9 cellular contexts compared by ENCODE assay signal in the genomic region with DNA sequence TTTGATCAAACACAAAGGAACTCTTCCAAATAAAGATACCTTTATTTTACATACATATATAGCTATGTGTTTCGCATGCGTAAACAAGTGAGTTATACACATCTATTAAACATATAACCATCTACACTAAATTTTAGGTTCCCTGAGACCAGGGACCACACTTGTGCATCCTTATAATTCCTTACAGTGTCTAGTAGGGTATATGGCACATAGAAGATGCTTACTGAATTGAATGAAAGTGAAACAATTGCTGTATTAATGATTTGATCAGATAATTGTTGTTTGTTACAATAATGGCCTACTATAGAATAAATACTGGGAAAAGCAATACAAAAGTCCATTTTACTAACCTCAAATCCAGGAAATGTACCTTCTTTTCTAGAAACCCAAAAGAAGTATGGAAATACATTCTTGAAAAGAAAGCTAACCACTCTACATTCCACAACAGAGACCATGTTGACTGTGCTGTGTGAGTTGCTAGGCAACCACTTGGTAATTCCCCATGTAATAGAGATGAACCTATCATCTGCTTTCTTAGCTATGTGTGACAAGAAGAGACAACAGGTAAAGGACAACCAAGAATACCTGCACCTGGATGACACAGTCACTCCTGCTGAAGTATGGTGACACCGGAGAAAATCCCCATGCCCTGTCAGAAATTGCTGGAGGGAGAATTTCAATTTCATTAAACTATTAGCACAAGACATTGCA. TPM values are rescaled to one million over a fixed set of nuclear protein-coding genes. Genes with fewer than 3 reads are reported as not detected.
DNase-seq lines count a peak whose midpoint lies in the region; FAIRE-seq and TF ChIP-seq lines count a peak whose summit lies in the region.
"Had no signal": no experiment of that assay in that cellular context is flagged by ENCODE, and none has a peak within 500 bp of the region (broad histone marks: within the 10 kb centered on the region; RNA-seq: fewer than 3 reads in every experiment).

No MANE protein-coding gene starts in this region.

- CTCF ChIA-PET in RWPE1 (lab: Yijun Ruan, JAX) = interaction anchor here (0.7 to 1.4 kb wide), 4 partner anchors 9 to 230 kb away, joined by 3 to 4 read pairs (median 3); no protein-coding TSS in a partner anchor
- CTCF ChIA-PET in activated CD4-positive, alpha-beta memory T cell treated with anti-CD3 and anti-CD28 coated beads, Interleukin-2, amount 10 ng/mL, durations not matched to agents 7 days and 5 days (lab: Charles Lee) = interaction anchor here (0.7 to 3.1 kb wide), 12 partner anchors 8 to 214 kb away, joined by 3 to 15 read pairs (median 4); no protein-coding TSS in a partner anchor

- H3K27me3 ChIP-seq in H7 (ENCODE audit: control insufficient read depth, insufficient read depth, low read length) (no peaks in the 10 kb centered on the region), uterus (no peaks in the 10 kb centered on the region)
- H3K27me3 ChIP-seq: SJCRH30 had no signal

- H3K36me3 ChIP-seq in H7 (replicated peaks; ENCODE audit: control insufficient read depth, insufficient read depth, low read length) (no peaks in the 10 kb centered on the region), uterus (no peaks in the 10 kb centered on the region)
- H3K36me3 ChIP-seq: SJCRH30 had no signal

- H3K27ac ChIP-seq in RWPE1 = no peak overlapping the region
- no peak overlapping the region for H3K27ac ChIP-seq in uterus
- H3K27ac ChIP-seq: SJCRH30 had no signal

- no peak overlapping the region for H3K27ac Mint-ChIP-seq in activated CD4-positive, alpha-beta memory T cell treated with anti-CD3 and anti-CD28 coated beads, Interleukin-2, amount 10 ng/mL, durations not matched to agents 7 days and 5 days

- POLR2A ChIA-PET in RWPE1 (lab: Yijun Ruan, JAX; ENCODE audit: low non-redundant PET) = interaction anchor here (0.9 kb wide), 1 partner anchor 234 kb away, joined by 3 read pairs; no protein-coding TSS in a partner anchor
- POLR2A ChIA-PET in activated CD4-positive, alpha-beta memory T cell treated with anti-CD3 and anti-CD28 coated beads, Interleukin-2, amount 10 ng/mL, durations not matched to agents 7 days and 5 days (lab: Charles Lee) = interaction anchor here (0.6 to 1.3 kb wide), 3 partner anchors 12 to 235 kb away, joined by 3 read pairs; a partner anchor contains a TSS

- no peak overlapping the region for H3K4me3 Mint-ChIP-seq in activated CD4-positive, alpha-beta memory T cell treated with anti-CD3 and anti-CD28 coated beads, Interleukin-2, amount 10 ng/mL, durations not matched to agents 7 days and 5 days

- TF ChIP-seq CTCF in RWPE1 (conservative IDR thresholded peaks at IDR 0.05; ENCODE audit: low read depth) = no peak
- TF ChIP-seq CTCF in uterus (IDR thresholded peaks at IDR 0.05) = no peak

- no peaks in the 10 kb centered on the region for H3K9me3 ChIP-seq in uterus

- peaks cover 9% of the 10 kb centered on the region for H3K4me1 Mint-ChIP-seq in activated CD4-positive, alpha-beta memory T cell treated with anti-CD3 and anti-CD28 coated beads, Interleukin-2, amount 10 ng/mL, durations not matched to agents 7 days and 5 days

- peak; percentile 82 for FAIRE-seq in GM12891 (lab: Jason Lieb, UNC)

- no peaks in the 10 kb centered on the region for H3K4me1 ChIP-seq in uterus
- H3K4me1 ChIP-seq: SJCRH30 had no signal

- no peak for DNase-seq in GM12891 (ENCODE audit: insufficient read length, low spot score)
- DNase-seq in H7 = peak; percentile 62
- DNase-seq in RWPE1 (ENCODE audit: low spot score) = peak; percentile 50
- DNase-seq in lung microvascular endothelial cell (ENCODE audit: low read depth in 2 of 2) = peak; percentile 30 to 46
- DNase-seq in activated CD4-positive, alpha-beta memory T cell treated with anti-CD3 and anti-CD28 coated beads, Interleukin-2, amount 10 ng/mL, durations not matched to agents 7 days and 5 days = no peak
- no peak for DNase-seq in SKM-1 (lab: John Stamatoyannopoulos, UW; ENCODE audit: unreplicated experiment)
- no peak for DNase-seq in GM03348 (ENCODE audit: low spot score)
- DNase-seq in uterus = no peak
- DNase-seq: SJCRH30 had no signal

- H3K36me3 Mint-ChIP-seq in activated CD4-positive, alpha-beta memory T cell treated with anti-CD3 and anti-CD28 coated beads, Interleukin-2, amount 10 ng/mL, durations not matched to agents 7 days and 5 days (ENCODE audit: low read depth) = peaks cover 3% of the 10 kb centered on the region

- H3K9me3 Mint-ChIP-seq in activated CD4-positive, alpha-beta memory T cell treated with anti-CD3 and anti-CD28 coated beads, Interleukin-2, amount 10 ng/mL, durations not matched to agents 7 days and 5 days = peaks cover 4% of the 10 kb centered on the region

- H3K4me3 ChIP-seq in H7 (ENCODE audit: insufficient read depth, low read depth, low read length) (no peak overlapping the region), uterus (no peak overlapping the region)
- H3K4me3 ChIP-seq: SJCRH30 had no signal

- intact Hi-C loops in uterus (cut with DNase I; ENCODE audit: low total_unique reads) = no loop called here

- peaks cover 3% of the 10 kb centered on the region for H3K27me3 Mint-ChIP-seq in activated CD4-positive, alpha-beta memory T cell treated with anti-CD3 and anti-CD28 coated beads, Interleukin-2, amount 10 ng/mL, durations not matched to agents 7 days and 5 days

- no peak for TF ChIP-seq POLR2A in GM12891 (IDR thresholded peaks at IDR 0.05; ENCODE audit: low read depth, low read length)
- no peak for TF ChIP-seq POLR2A in uterus (IDR thresholded peaks at IDR 0.05)

TF ChIP-seq in GM12891, 5 proteins besides CTCF, POLR2A, EP300 and RAD21:
- TF ChIP-seq POLR2AphosphoS5 (IDR thresholded peaks at IDR 0.05; ENCODE audit: low read depth, low read length) (no peak), TAF1 (IDR thresholded peaks at IDR 0.05; ENCODE audit: low read depth, low read length) (no peak), PAX5 (IDR thresholded peaks at IDR 0.05; ENCODE audit: insufficient read depth, low read length, severe bottlenecking) (no peak), POU2F2 (IDR thresholded peaks at IDR 0.05; ENCODE audit: low read depth, low read length) (no peak), SPI1 (IDR thresholded peaks at IDR 0.05; ENCODE audit: low read depth, low read length) (no peak)

RNA-seq across cellular contexts. Expression of a gene that starts 11.9 kb away (rescaled TPM):
- 6.4 TPM for polyA plus RNA-seq in GM12891 (2012; ENCODE audit: low read depth, missing spikeins)
- total RNA-seq in H7 (2014; rRNA removed; shearing (Covaris generic)) = 18.7 and 22.3 TPM in 2 replicates
- total RNA-seq in lung microvascular endothelial cell (7.0 and 9.5 TPM in 2 replicates), uterus (10 to 100 TPM in 3 of 4 donors, 1 to 10 TPM in 1; 8.2 to 71.8 (median 28.1) TPM)
- total RNA-seq in activated CD4-positive, alpha-beta memory T cell treated with anti-CD3 and anti-CD28 coated beads, Interleukin-2, amount 10 ng/mL, durations not matched to agents 7 days and 5 days = 10 to 100 TPM in 1 of 2 experiments, 1 to 10 TPM in 1; 9.6 to 12.8 TPM

RNA-seq across cellular contexts. Expression of a gene that starts 55.4 kb away (rescaled TPM):
- polyA plus RNA-seq in GM12891 (2012; ENCODE audit: low read depth, missing spikeins) = not detected
- 8.9 and 11.6 TPM in 2 replicates for total RNA-seq in H7 (2014; rRNA removed; shearing (Covaris generic))
- under 0.01 TPM in 1 of 2 replicates, not detected in the other for total RNA-seq in lung microvascular endothelial cell
- not detected for total RNA-seq in activated CD4-positive, alpha-beta memory T cell treated with anti-CD3 and anti-CD28 coated beads, Interleukin-2, amount 10 ng/mL, durations not matched to agents 7 days and 5 days
- total RNA-seq in uterus = not detected

RNA-seq across cellular contexts. Expression of a gene that starts 57.7 kb away (rescaled TPM):
- polyA plus RNA-seq in GM12891 (2012; ENCODE audit: low read depth, missing spikeins) = 22.0 TPM
- total RNA-seq in H7 (2014; rRNA removed; shearing (Covaris generic)) = 142 and 187 TPM in 2 replicates
- total RNA-seq in lung microvascular endothelial cell = 5.4 and 10.1 TPM in 2 replicates
- 10 to 100 TPM; 39.0 to 39.3 TPM for total RNA-seq in activated CD4-positive, alpha-beta memory T cell treated with anti-CD3 and anti-CD28 coated beads, Interleukin-2, amount 10 ng/mL, durations not matched to agents 7 days and 5 days
- 10 to 100 TPM; 15.6 to 60.8 (median 36.6) TPM for total RNA-seq in uterus

Comparison
In these comparisons a context has a peak if more than half of its experiments do, and no peak if none do; other contexts are left out.
1. DNase-seq: peak in H7 (single experiment), RWPE1 (single experiment) and lung microvascular endothelial cell (2 of 2); none in GM12891 (single experiment), activated CD4-positive, alpha-beta memory T cell treated with anti-CD3 and anti-CD28 coated beads, Interleukin-2, amount 10 ng/mL, durations not matched to agents 7 days and 5 days (single experiment), SKM-1 (single experiment), GM03348 (single experiment) and uterus (0 of 2).